ENCODE assay signal across 2 cellular contexts in the genomic region with DNA sequence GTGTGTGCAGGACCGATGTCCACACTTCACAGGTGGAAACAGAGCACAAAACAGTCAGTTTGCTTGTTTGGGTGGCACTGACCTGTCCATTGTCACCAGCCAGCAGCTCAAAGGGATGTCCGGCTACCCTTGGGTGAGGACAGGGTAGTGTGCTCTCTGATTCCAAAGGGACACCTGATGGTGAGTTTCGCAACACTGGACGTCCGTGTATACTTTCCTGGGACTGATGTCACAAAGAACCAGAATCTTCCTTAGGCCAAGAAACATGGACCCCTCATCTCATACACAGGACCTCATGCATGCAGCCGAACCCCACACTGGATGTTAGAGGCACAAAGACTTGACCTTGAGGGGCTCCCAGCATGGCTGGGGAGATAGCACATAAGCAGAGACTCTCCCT.
TF ChIP-seq lines count a peak whose summit lies in the region.

No MANE protein-coding gene starts in this region.

TF ChIP-seq in K562, 482 proteins besides CTCF, POLR2A, EP300 and RAD21 (continued from another document):
- TF ChIP-seq, protein P1, sequence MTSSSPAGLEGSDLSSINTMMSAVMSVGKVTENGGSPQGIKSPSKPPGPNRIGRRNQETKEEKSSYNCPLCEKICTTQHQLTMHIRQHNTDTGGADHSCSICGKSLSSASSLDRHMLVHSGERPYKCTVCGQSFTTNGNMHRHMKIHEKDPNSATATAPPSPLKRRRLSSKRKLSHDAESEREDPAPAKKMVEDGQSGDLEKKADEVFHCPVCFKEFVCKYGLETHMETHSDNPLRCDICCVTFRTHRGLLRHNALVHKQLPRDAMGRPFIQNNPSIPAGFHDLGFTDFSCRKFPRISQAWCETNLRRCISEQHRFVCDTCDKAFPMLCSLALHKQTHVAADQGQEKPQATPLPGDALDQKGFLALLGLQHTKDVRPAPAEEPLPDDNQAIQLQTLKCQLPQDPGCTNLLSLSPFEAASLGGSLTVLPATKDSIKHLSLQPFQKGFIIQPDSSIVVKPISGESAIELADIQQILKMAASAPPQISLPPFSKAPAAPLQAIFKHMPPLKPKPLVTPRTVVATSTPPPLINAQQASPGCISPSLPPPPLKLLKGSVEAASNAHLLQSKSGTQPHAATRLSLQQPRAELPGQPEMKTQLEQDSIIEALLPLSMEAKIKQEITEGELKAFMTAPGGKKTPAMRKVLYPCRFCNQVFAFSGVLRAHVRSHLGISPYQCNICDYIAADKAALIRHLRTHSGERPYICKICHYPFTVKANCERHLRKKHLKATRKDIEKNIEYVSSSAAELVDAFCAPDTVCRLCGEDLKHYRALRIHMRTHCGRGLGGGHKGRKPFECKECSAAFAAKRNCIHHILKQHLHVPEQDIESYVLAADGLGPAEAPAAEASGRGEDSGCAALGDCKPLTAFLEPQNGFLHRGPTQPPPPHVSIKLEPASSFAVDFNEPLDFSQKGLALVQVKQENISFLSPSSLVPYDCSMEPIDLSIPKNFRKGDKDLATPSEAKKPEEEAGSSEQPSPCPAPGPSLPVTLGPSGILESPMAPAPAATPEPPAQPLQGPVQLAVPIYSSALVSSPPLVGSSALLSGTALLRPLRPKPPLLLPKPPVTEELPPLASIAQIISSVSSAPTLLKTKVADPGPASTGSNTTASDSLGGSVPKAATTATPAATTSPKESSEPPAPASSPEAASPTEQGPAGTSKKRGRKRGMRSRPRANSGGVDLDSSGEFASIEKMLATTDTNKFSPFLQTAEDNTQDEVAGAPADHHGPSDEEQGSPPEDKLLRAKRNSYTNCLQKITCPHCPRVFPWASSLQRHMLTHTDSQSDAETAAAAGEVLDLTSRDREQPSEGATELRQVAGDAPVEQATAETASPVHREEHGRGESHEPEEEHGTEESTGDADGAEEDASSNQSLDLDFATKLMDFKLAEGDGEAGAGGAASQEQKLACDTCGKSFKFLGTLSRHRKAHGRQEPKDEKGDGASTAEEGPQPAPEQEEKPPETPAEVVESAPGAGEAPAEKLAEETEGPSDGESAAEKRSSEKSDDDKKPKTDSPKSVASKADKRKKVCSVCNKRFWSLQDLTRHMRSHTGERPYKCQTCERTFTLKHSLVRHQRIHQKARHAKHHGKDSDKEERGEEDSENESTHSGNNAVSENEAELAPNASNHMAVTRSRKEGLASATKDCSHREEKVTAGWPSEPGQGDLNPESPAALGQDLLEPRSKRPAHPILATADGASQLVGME (CRISPR knock-in tag; IDR thresholded peaks at IDR 0.05), result no peak
- TF ChIP-seq CEBPB (tag; IDR thresholded peaks at IDR 0.05), result 0 out of 2 replicates have a peak, but pooled peaks have one; percentile 13
- TF ChIP-seq NEUROD1 (IDR thresholded peaks at IDR 0.05; ENCODE audit: borderline replicate concordance, low read depth, low read length, partially characterized antibody), result no peak

TF ChIP-seq in liver, 16 proteins besides CTCF, POLR2A, EP300 and RAD21 (continued from another document):
- TF ChIP-seq, protein P2, sequence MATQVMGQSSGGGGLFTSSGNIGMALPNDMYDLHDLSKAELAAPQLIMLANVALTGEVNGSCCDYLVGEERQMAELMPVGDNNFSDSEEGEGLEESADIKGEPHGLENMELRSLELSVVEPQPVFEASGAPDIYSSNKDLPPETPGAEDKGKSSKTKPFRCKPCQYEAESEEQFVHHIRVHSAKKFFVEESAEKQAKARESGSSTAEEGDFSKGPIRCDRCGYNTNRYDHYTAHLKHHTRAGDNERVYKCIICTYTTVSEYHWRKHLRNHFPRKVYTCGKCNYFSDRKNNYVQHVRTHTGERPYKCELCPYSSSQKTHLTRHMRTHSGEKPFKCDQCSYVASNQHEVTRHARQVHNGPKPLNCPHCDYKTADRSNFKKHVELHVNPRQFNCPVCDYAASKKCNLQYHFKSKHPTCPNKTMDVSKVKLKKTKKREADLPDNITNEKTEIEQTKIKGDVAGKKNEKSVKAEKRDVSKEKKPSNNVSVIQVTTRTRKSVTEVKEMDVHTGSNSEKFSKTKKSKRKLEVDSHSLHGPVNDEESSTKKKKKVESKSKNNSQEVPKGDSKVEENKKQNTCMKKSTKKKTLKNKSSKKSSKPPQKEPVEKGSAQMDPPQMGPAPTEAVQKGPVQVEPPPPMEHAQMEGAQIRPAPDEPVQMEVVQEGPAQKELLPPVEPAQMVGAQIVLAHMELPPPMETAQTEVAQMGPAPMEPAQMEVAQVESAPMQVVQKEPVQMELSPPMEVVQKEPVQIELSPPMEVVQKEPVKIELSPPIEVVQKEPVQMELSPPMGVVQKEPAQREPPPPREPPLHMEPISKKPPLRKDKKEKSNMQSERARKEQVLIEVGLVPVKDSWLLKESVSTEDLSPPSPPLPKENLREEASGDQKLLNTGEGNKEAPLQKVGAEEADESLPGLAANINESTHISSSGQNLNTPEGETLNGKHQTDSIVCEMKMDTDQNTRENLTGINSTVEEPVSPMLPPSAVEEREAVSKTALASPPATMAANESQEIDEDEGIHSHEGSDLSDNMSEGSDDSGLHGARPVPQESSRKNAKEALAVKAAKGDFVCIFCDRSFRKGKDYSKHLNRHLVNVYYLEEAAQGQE (IDR thresholded peaks at IDR 0.05), result peak; percentile 47
- TF ChIP-seq EGR1 (IDR thresholded peaks at IDR 0.05; ENCODE audit: low read depth in 2 of 2) (no peak), RXRA (IDR thresholded peaks at IDR 0.05) (peak in 1 of 2 donors; percentile 76), JUND (IDR thresholded peaks at IDR 0.05) (peak in 1 of 2 donors; percentile 6), HNF4A (conservative IDR thresholded peaks at IDR 0.05) (peak in 1 of 2 donors; percentile 77)
- TF ChIP-seq, protein P3, sequence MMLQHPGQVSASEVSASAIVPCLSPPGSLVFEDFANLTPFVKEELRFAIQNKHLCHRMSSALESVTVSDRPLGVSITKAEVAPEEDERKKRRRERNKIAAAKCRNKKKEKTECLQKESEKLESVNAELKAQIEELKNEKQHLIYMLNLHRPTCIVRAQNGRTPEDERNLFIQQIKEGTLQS (IDR thresholded peaks at IDR 0.05), result no peak
